Comparison of ENCODE assay signal across 25 cellular contexts in the genomic region with DNA sequence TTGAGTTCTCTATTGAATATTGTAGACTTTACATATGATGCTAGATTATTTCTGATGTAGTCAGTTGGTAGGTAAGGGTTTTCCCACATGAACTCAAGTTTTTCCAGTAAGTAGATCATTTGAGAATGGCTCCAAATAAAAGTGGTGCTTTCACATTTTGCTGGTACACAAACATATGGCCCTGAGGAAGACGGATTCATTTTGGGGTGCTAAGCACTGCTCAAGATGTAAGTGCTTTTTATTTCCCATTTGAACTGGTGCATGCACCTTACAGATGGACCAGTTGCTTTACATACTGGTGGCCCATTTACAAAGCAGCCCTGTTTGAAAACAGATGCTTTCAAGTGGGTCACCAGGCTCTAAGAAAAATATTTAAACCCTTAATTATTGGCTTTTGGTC.
DNase-seq lines count a peak whose midpoint lies in the region; TF ChIP-seq lines count a peak whose summit lies in the region.
"Had no signal": no experiment of that assay in that cellular context is flagged by ENCODE, and none has a peak within 500 bp of the region (broad histone marks: within the 10 kb centered on the region; RNA-seq: fewer than 3 reads in every experiment).

No MANE protein-coding gene starts in this region.

- intact Hi-C loops in transverse colon (cut with DNase I; ENCODE audit: low total_unique reads): loop anchor here (5.0 kb wide), 1 partner anchor 91 kb away; no protein-coding TSS in a partner anchor

- in situ Hi-C loops in transverse colon (cut with MboI; ENCODE audit: low pct_ligation_motif_present in 1 of 4, low pct_unique_long_range_greater_than_20kb in 1 of 4, low sequenced_read_pairs in 3 of 4): no loop called here

- H3K4me1 ChIP-seq in hepatocyte (ENCODE audit: insufficient read depth): peaks cover 34% of the 10 kb centered on the region
- H3K4me1 ChIP-seq in transverse colon: peaks cover 0 to 18% (median 4%) of the 10 kb centered on the region in 4 donors
- H3K4me1 ChIP-seq: BLaER1, SJSA1 had no signal

- H3K4me3 ChIP-seq in SK-N-MC (peak overlapping the region; percentile 32), hepatocyte (no peak overlapping the region), transverse colon (no peak overlapping the region)
- H3K4me3 ChIP-seq: BLaER1, PC-9, SJSA1 had no signal

- H3K9me3 ChIP-seq in SK-N-MC (ENCODE audit: low read depth, low read length) (no peaks in the 10 kb centered on the region), hepatocyte (ENCODE audit: low read depth) (no peaks in the 10 kb centered on the region), transverse colon (no peaks in the 10 kb centered on the region)
- H3K9me3 ChIP-seq: BLaER1, SJSA1 had no signal

- H3K36me3 ChIP-seq in SK-N-MC (ENCODE audit: insufficient read depth, low read length) (no peaks in the 10 kb centered on the region), hepatocyte (replicated peaks; ENCODE audit: insufficient read depth, low read depth) (no peaks in the 10 kb centered on the region), transverse colon (no peaks in the 10 kb centered on the region)
- H3K36me3 ChIP-seq: BLaER1, SJSA1 had no signal

- no peaks in the 10 kb centered on the region for H3K27me3 ChIP-seq in hepatocyte
- no peaks in the 10 kb centered on the region for H3K27me3 ChIP-seq in transverse colon
- H3K27me3 ChIP-seq: BLaER1, SJSA1 had no signal

- no peaks in the 10 kb centered on the region for H3K36me3 Mint-ChIP-seq in progenitor cell of endocrine pancreas (ENCODE audit: insufficient read depth)
- H3K36me3 Mint-ChIP-seq: CD4-positive, CD25-positive, alpha-beta regulatory T cell; IgD-negative memory B cell had no signal

- H3K27me3 Mint-ChIP-seq in progenitor cell of endocrine pancreas: no peaks in the 10 kb centered on the region
- H3K27me3 Mint-ChIP-seq: CD4-positive, CD25-positive, alpha-beta regulatory T cell had no signal

- H3K9ac ChIP-seq in SK-N-MC (ENCODE audit: insufficient read length): no peak overlapping the region
- H3K9ac ChIP-seq: BLaER1, KMS-11 had no signal

- WGBS in hepatocyte (ENCODE audit: low lambda C conversion rate, missing lambda C conversion rate): 81% methylated on average over 1 of the region's 1 CpG
- 76% methylated on average over 1 of the region's 1 CpG; no CpG with 5 or more reads in 1 of the 2 donors for WGBS in transverse colon (ENCODE audit: low coverage in 1 of 2), 2 donors

- H3K79me2 ChIP-seq in hepatocyte: no peaks in the 10 kb centered on the region

- no peaks in the 10 kb centered on the region for H4K20me1 ChIP-seq in hepatocyte (ENCODE audit: insufficient read depth, poor library complexity, severe bottlenecking)
- H4K20me1 ChIP-seq: BLaER1 had no signal

- peaks cover 74% of the 10 kb centered on the region for H3K4me1 Mint-ChIP-seq in progenitor cell of endocrine pancreas (ENCODE audit: low read depth)
- H3K4me1 Mint-ChIP-seq: CD4-positive, CD25-positive, alpha-beta regulatory T cell; IgD-negative memory B cell had no signal

- TF ChIP-seq CTCF in hepatocyte (IDR thresholded peaks at IDR 0.05; ENCODE audit: poor library complexity): no peak
- TF ChIP-seq CTCF in progenitor cell of endocrine pancreas (IDR thresholded peaks at IDR 0.05; ENCODE audit: unreplicated experiment): no peak
- TF ChIP-seq CTCF in transverse colon (IDR thresholded peaks at IDR 0.05): no peak

- no peaks in the 10 kb centered on the region for H3K9me2 ChIP-seq in hepatocyte (replicated peaks; ENCODE audit: insufficient read depth)

- no peak overlapping the region for H3K4me3 Mint-ChIP-seq in progenitor cell of endocrine pancreas (ENCODE audit: low read depth)
- H3K4me3 Mint-ChIP-seq: CD4-positive, CD25-positive, alpha-beta regulatory T cell; H9; IgD-negative memory B cell had no signal

- no peak overlapping the region for H2AFZ ChIP-seq in hepatocyte
- H2AFZ ChIP-seq: PC-9 had no signal

- DNase-seq in SK-N-MC (ENCODE audit: low read depth, low spot score) (no peak), hepatocyte (ENCODE audit: low spot score) (no peak), progenitor cell of endocrine pancreas (ENCODE audit: low spot score, unreplicated experiment) (no peak), transverse colon (no peak), HPDE6-E6E7 (ENCODE audit: extremely low spot score) (no peak), NCI-H446 (lab: John Stamatoyannopoulos, UW) (no peak), HCEC 1CT (no peak)
- DNase-seq in stimulated activated CD4-positive, alpha-beta T cell treated with anti-CD3 and anti-CD28 coated beads, Interleukin-4, amount 100 ng/mL, for 1 hour: no peak
- DNase-seq: CD4-positive, CD25-positive, alpha-beta regulatory T cell; H9; HFFc6; MM.1S; NCI-H1048; NCI-H1417 treated with DMSO at 0.1 percent for 48 hours; NCI-H1694 treated with DMSO at 0.1 percent for 48 hours; NCI-H2081; NCI-H2171; NCI-H345; NCI-H774; NK-92 treated with Interleukin-12 subunit alpha and Interleukin-12 subunit beta, amount 100 ng/mL, for 24 hours; PC-9 had no signal

- TF ChIP-seq EP300 in transverse colon (IDR thresholded peaks at IDR 0.05; ENCODE audit: low read depth): no peak

- H3K27ac ChIP-seq in SK-N-MC (peak overlapping the region; percentile 75), hepatocyte (peak overlapping the region; percentile 52), transverse colon (peak overlapping the region; percentile 51 to 79 (median 74))
- H3K27ac ChIP-seq: BLaER1, KMS-11, PC-9, SJSA1 had no signal

- peak overlapping the region; percentile 76 for H3K27ac Mint-ChIP-seq in progenitor cell of endocrine pancreas
- H3K27ac Mint-ChIP-seq: CD4-positive, CD25-positive, alpha-beta regulatory T cell; H9; HFFc6; IgD-negative memory B cell had no signal

- H3K9me3 Mint-ChIP-seq in progenitor cell of endocrine pancreas (ENCODE audit: low read depth): no peaks in the 10 kb centered on the region
- H3K9me3 Mint-ChIP-seq: H9, HFFc6, IgD-negative memory B cell had no signal

- no peak for TF ChIP-seq POLR2A in transverse colon (IDR thresholded peaks at IDR 0.05)

- peak overlapping the region; percentile 61 for H3K4me2 ChIP-seq in hepatocyte
- H3K4me2 ChIP-seq: BLaER1, KMS-11, PC-9 had no signal
